ENCODE assay signal across 1 cellular context in genomic region chr14:23071244-23071974, GRCh38.
TF ChIP-seq lines count a peak whose summit lies in the region.

No MANE protein-coding gene starts in this region.

TF ChIP-seq in HepG2, 621 proteins besides CTCF, POLR2A, EP300 and RAD21 (continued from another document and continues in another):
- TF ChIP-seq, protein P1, sequence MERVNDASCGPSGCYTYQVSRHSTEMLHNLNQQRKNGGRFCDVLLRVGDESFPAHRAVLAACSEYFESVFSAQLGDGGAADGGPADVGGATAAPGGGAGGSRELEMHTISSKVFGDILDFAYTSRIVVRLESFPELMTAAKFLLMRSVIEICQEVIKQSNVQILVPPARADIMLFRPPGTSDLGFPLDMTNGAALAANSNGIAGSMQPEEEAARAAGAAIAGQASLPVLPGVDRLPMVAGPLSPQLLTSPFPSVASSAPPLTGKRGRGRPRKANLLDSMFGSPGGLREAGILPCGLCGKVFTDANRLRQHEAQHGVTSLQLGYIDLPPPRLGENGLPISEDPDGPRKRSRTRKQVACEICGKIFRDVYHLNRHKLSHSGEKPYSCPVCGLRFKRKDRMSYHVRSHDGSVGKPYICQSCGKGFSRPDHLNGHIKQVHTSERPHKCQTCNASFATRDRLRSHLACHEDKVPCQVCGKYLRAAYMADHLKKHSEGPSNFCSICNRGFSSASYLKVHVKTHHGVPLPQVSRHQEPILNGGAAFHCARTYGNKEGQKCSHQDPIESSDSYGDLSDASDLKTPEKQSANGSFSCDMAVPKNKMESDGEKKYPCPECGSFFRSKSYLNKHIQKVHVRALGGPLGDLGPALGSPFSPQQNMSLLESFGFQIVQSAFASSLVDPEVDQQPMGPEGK (CRISPR knock-in tag; IDR thresholded peaks at IDR 0.05) = peak; percentile 96
- no peak for TF ChIP-seq EZH2 (conservative IDR thresholded peaks at IDR 0.05; ENCODE audit: low read depth, low read length)
- peak; percentile 99 for TF ChIP-seq AHR (CRISPR knock-in tag; IDR thresholded peaks at IDR 0.05)
- no peak for TF ChIP-seq IKZF1 (IDR thresholded peaks at IDR 0.05)
- TF ChIP-seq, protein P2, sequence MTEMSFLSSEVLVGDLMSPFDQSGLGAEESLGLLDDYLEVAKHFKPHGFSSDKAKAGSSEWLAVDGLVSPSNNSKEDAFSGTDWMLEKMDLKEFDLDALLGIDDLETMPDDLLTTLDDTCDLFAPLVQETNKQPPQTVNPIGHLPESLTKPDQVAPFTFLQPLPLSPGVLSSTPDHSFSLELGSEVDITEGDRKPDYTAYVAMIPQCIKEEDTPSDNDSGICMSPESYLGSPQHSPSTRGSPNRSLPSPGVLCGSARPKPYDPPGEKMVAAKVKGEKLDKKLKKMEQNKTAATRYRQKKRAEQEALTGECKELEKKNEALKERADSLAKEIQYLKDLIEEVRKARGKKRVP (CRISPR knock-in tag; IDR thresholded peaks at IDR 0.05) = 0 out of 4 replicates have a peak, but pooled peaks of 1 of the 2 experiments have one; percentile 35
- TF ChIP-seq ZNF121 (CRISPR knock-in tag; IDR thresholded peaks at IDR 0.05) = peak; percentile 42; the same call in 1 of the 2 replicates
- TF ChIP-seq ATRX (CRISPR knock-in tag; IDR thresholded peaks at IDR 0.05; ENCODE audit: borderline replicate concordance) = no peak
- no peak; the same call in 1 of the 2 replicates for TF ChIP-seq ZNF44 (CRISPR knock-in tag; IDR thresholded peaks at IDR 0.05)
- peak; percentile 63 for TF ChIP-seq ZNF883 (CRISPR knock-in tag; IDR thresholded peaks at IDR 0.05; ENCODE audit: not compliant biosample characterization)
- TF ChIP-seq HOXA9 (CRISPR knock-in tag; IDR thresholded peaks at IDR 0.05; ENCODE audit: borderline replicate concordance) = peak; percentile 52; the same call in 1 of the 2 replicates
- TF ChIP-seq, protein P3, sequence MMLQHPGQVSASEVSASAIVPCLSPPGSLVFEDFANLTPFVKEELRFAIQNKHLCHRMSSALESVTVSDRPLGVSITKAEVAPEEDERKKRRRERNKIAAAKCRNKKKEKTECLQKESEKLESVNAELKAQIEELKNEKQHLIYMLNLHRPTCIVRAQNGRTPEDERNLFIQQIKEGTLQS (CRISPR knock-in tag; IDR thresholded peaks at IDR 0.05) = no peak; the same call in 1 of the 2 replicates
- no peak for TF ChIP-seq STAG1 (CRISPR knock-in tag; IDR thresholded peaks at IDR 0.05)
- TF ChIP-seq KLF9 (CRISPR knock-in tag; IDR thresholded peaks at IDR 0.05; ENCODE audit: low read depth) = 0 out of 2 replicates have a peak, but pooled peaks have one; percentile 48
- TF ChIP-seq CHD4 (IDR thresholded peaks at IDR 0.05; ENCODE audit: borderline replicate concordance, low read length) = no peak
- TF ChIP-seq ZNF205 (CRISPR knock-in tag; IDR thresholded peaks at IDR 0.05) = peak; percentile 83
- 0 out of 2 replicates have a peak, but pooled peaks have one; percentile 79 for TF ChIP-seq ZBTB3 (CRISPR knock-in tag; IDR thresholded peaks at IDR 0.05; ENCODE audit: borderline replicate concordance, low read depth)
- TF ChIP-seq PREB (CRISPR knock-in tag; IDR thresholded peaks at IDR 0.05) = no peak
- TF ChIP-seq ZNF510 (CRISPR knock-in tag; IDR thresholded peaks at IDR 0.05; ENCODE audit: low read depth) = 0 out of 2 replicates have a peak, but pooled peaks have one; percentile 90
- no peak for TF ChIP-seq RAD51 (IDR thresholded peaks at IDR 0.05; ENCODE audit: borderline replicate concordance)
- TF ChIP-seq, protein P4, sequence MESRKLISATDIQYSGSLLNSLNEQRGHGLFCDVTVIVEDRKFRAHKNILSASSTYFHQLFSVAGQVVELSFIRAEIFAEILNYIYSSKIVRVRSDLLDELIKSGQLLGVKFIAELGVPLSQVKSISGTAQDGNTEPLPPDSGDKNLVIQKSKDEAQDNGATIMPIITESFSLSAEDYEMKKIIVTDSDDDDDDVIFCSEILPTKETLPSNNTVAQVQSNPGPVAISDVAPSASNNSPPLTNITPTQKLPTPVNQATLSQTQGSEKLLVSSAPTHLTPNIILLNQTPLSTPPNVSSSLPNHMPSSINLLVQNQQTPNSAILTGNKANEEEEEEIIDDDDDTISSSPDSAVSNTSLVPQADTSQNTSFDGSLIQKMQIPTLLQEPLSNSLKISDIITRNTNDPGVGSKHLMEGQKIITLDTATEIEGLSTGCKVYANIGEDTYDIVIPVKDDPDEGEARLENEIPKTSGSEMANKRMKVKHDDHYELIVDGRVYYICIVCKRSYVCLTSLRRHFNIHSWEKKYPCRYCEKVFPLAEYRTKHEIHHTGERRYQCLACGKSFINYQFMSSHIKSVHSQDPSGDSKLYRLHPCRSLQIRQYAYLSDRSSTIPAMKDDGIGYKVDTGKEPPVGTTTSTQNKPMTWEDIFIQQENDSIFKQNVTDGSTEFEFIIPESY (CRISPR knock-in tag; IDR thresholded peaks at IDR 0.05) = peak; percentile 72
- TF ChIP-seq MEF2D (CRISPR knock-in tag; IDR thresholded peaks at IDR 0.05) = no peak; the same call in none of the 2 replicates
- 0 out of 2 replicates have a peak, but pooled peaks have one; percentile 54 for TF ChIP-seq RFXANK (CRISPR knock-in tag; IDR thresholded peaks at IDR 0.05)
- TF ChIP-seq ZNF564 (CRISPR knock-in tag; IDR thresholded peaks at IDR 0.05) = peak; percentile 59; the same call in 1 of the 2 replicates
- TF ChIP-seq SRSF9 (IDR thresholded peaks at IDR 0.05; ENCODE audit: borderline replicate concordance, insufficient read depth, low read depth, low read length, poor library complexity, severe bottlenecking) = no peak
- TF ChIP-seq REL (CRISPR knock-in tag; conservative IDR thresholded peaks at IDR 0.05) = no peak
- peak; percentile 88; the same call in 1 of the 2 replicates for TF ChIP-seq ZC3H4 (CRISPR knock-in tag; IDR thresholded peaks at IDR 0.05; ENCODE audit: borderline replicate concordance)
- TF ChIP-seq HOXA3 (CRISPR knock-in tag; IDR thresholded peaks at IDR 0.05) = peak; percentile 91
- TF ChIP-seq HNF4A (CRISPR knock-in tag; IDR thresholded peaks at IDR 0.05) = 0 out of 2 replicates have a peak, but pooled peaks have one; percentile 23
- no peak for TF ChIP-seq ZNF468 (CRISPR knock-in tag; IDR thresholded peaks at IDR 0.05)
- TF ChIP-seq TCF7L2 (IDR thresholded peaks at IDR 0.05; ENCODE audit: low read depth, low read length) = no peak
- no peak for TF ChIP-seq EHMT2 (IDR thresholded peaks at IDR 0.05; ENCODE audit: borderline replicate concordance, low read depth, low read length)
- TF ChIP-seq ZIK1 (CRISPR knock-in tag; IDR thresholded peaks at IDR 0.05; ENCODE audit: borderline replicate concordance, low read depth) = no peak; the same call in 1 of the 2 replicates
- no peak for TF ChIP-seq MZF1 (CRISPR knock-in tag; IDR thresholded peaks at IDR 0.05; ENCODE audit: borderline replicate concordance)
- TF ChIP-seq ZNF547 (CRISPR knock-in tag; IDR thresholded peaks at IDR 0.05) = peak; percentile 76; the same call in 1 of the 2 replicates
- TF ChIP-seq ZFAT (CRISPR knock-in tag; conservative IDR thresholded peaks at IDR 0.05) = no peak
- TF ChIP-seq CC2D1A (CRISPR knock-in tag; IDR thresholded peaks at IDR 0.05) = no peak
- peak; percentile 56; the same call in 1 of the 2 replicates for TF ChIP-seq MIER2 (CRISPR knock-in tag; IDR thresholded peaks at IDR 0.05)
- peak; percentile 90; the same call in 1 of the 2 replicates for TF ChIP-seq ZC3H13 (CRISPR knock-in tag; IDR thresholded peaks at IDR 0.05)
- TF ChIP-seq KLF12 (CRISPR knock-in tag; IDR thresholded peaks at IDR 0.05; ENCODE audit: borderline replicate concordance) = no peak
- TF ChIP-seq SIN3A (IDR thresholded peaks at IDR 0.05; ENCODE audit: borderline replicate concordance, low read depth, low read length) = peak; percentile 88
- TF ChIP-seq ZNF569 (CRISPR knock-in tag; IDR thresholded peaks at IDR 0.05; ENCODE audit: borderline replicate concordance) = no peak
- TF ChIP-seq, protein P5, sequence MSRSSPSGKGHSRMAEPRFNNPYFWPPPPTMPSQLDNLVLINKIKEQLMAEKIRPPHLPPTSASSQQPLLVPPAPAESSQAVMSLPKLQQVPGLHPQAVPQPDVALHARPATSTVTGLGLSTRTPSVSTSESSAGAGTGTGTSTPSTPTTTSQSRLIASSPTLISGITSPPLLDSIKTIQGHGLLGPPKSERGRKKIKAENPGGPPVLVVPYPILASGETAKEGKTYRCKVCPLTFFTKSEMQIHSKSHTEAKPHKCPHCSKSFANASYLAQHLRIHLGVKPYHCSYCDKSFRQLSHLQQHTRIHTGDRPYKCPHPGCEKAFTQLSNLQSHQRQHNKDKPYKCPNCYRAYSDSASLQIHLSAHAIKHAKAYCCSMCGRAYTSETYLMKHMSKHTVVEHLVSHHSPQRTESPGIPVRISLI (CRISPR knock-in tag; IDR thresholded peaks at IDR 0.05; ENCODE audit: borderline replicate concordance) = 0 out of 2 replicates have a peak, but pooled peaks have one; percentile 12
- TF ChIP-seq ZNF589 (CRISPR knock-in tag; conservative IDR thresholded peaks at IDR 0.05) = no peak
- TF ChIP-seq, protein P6, sequence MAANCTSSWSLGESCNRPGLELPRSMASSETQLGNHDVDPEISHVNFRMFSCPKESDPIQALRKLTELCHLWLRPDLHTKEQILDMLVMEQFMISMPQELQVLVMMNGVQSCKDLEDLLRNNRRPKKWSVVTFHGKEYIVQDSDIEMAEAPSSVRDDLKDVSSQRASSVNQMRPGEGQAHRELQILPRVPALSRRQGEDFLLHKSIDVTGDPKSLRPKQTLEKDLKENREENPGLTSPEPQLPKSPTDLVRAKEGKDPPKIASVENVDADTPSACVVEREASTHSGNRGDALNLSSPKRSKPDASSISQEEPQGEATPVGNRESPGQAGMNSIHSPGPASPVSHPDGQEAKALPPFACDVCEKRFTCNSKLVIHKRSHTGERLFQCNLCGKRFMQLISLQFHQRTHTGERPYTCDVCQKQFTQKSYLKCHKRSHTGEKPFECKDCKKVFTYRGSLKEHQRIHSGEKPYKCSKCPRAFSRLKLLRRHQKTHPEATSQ (CRISPR knock-in tag; IDR thresholded peaks at IDR 0.05; ENCODE audit: borderline replicate concordance) = peak; percentile 90; the same call in 1 of the 2 replicates
- TF ChIP-seq IRF2 (CRISPR knock-in tag; IDR thresholded peaks at IDR 0.05) = peak; percentile 87
- peak; percentile 93; the same call in 1 of the 2 replicates for TF ChIP-seq SMYD3 (CRISPR knock-in tag; IDR thresholded peaks at IDR 0.05)
- TF ChIP-seq KMT2A (CRISPR knock-in tag; IDR thresholded peaks at IDR 0.05) = peak; percentile 95
- TF ChIP-seq ZUFSP (CRISPR knock-in tag; IDR thresholded peaks at IDR 0.05; ENCODE audit: borderline replicate concordance) = no peak
- 0 out of 2 replicates have a peak, but pooled peaks have one; percentile 30 for TF ChIP-seq ZNF230 (CRISPR knock-in tag; IDR thresholded peaks at IDR 0.05)
- 0 out of 2 replicates have a peak, but pooled peaks have one; percentile 36 for TF ChIP-seq ZNF30 (CRISPR knock-in tag; IDR thresholded peaks at IDR 0.05)
- TF ChIP-seq SALL1 (CRISPR knock-in tag; IDR thresholded peaks at IDR 0.05) = peak; percentile 94
- no peak; the same call in 1 of the 2 replicates for TF ChIP-seq HOXD1 (CRISPR knock-in tag; IDR thresholded peaks at IDR 0.05)
- peak in 1 of 2 experiments; percentile 75; a peak in 1 of 4 replicates for TF ChIP-seq REST (IDR thresholded peaks at IDR 0.05; ENCODE audit: borderline replicate concordance in 1 of 2, low read depth in 1 of 2, low read length in 2 of 2)
